In genomic region chr18:12059334-12060181, GRCh38 we compare ENCODE assay signal across 1 cellular context.
TF ChIP-seq lines count a peak whose summit lies in the region.

No MANE protein-coding gene starts in this region.

TF ChIP-seq in HCT116, 20 proteins besides CTCF, POLR2A, EP300 and RAD21 (continued from another document):
- TF ChIP-seq ZBTB33 (IDR thresholded peaks at IDR 0.05; ENCODE audit: extremely low read depth, insufficient replicate concordance, low read length) (no peak), YY1 (IDR thresholded peaks at IDR 0.05; ENCODE audit: extremely low read depth, insufficient replicate concordance, low read depth, low read length) (no peak), TCF7L2 (IDR thresholded peaks at IDR 0.05; ENCODE audit: borderline replicate concordance, extremely low read depth, insufficient read depth, insufficient read length) (no peak), SRF (IDR thresholded peaks at IDR 0.05; ENCODE audit: low read depth) (no peak), MAX (IDR thresholded peaks at IDR 0.05) (no peak), EZH2 (IDR thresholded peaks at IDR 0.05) (no peak), ZNF274 (IDR thresholded peaks at IDR 0.05; ENCODE audit: low read depth, low read length) (no peak), ATF3 (IDR thresholded peaks at IDR 0.05) (no peak), ZFX (IDR thresholded peaks at IDR 0.05) (no peak)
- TF ChIP-seq, protein P1, sequence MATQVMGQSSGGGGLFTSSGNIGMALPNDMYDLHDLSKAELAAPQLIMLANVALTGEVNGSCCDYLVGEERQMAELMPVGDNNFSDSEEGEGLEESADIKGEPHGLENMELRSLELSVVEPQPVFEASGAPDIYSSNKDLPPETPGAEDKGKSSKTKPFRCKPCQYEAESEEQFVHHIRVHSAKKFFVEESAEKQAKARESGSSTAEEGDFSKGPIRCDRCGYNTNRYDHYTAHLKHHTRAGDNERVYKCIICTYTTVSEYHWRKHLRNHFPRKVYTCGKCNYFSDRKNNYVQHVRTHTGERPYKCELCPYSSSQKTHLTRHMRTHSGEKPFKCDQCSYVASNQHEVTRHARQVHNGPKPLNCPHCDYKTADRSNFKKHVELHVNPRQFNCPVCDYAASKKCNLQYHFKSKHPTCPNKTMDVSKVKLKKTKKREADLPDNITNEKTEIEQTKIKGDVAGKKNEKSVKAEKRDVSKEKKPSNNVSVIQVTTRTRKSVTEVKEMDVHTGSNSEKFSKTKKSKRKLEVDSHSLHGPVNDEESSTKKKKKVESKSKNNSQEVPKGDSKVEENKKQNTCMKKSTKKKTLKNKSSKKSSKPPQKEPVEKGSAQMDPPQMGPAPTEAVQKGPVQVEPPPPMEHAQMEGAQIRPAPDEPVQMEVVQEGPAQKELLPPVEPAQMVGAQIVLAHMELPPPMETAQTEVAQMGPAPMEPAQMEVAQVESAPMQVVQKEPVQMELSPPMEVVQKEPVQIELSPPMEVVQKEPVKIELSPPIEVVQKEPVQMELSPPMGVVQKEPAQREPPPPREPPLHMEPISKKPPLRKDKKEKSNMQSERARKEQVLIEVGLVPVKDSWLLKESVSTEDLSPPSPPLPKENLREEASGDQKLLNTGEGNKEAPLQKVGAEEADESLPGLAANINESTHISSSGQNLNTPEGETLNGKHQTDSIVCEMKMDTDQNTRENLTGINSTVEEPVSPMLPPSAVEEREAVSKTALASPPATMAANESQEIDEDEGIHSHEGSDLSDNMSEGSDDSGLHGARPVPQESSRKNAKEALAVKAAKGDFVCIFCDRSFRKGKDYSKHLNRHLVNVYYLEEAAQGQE (IDR thresholded peaks at IDR 0.05; ENCODE audit: low read depth), result no peak
